8 cellular contexts compared by ENCODE assay signal in the genomic region with DNA sequence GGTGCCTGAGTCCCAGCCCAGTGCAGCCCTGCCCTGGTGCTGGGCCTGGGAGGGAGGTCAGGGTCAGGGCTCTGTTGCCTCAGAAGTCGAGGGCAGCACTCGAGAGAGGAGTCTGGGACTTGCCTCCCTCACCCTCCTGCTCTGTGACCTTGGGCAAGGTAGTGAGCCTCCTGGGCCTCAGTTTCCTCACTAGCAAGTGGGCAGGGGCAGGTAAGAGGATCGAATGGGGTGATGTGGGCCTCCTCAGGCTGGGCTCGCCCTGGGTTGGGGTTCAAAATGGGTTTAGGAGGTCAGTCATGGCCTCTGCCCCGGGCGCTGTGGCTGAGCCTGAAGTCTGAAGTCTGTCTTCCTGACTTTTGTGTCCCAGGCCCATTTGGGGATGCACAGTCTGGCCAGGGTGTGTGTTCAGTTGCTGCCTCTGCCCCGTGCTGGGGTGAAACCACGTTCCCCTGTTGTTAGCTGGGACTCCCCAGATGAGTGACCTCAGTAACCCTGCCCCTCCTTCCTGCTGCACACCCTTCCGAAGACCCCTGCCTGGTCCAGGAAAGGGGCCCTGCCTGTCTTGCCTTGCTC. TPM values are rescaled to one million over a fixed set of nuclear protein-coding genes. Genes with fewer than 3 reads are reported as not detected.
DNase-seq lines count a peak whose midpoint lies in the region; ATAC-seq and TF ChIP-seq lines count a peak whose summit lies in the region.

No MANE protein-coding gene starts in this region.

- H3K4me1 Mint-ChIP-seq in endodermal cell: peaks cover 43% of the 10 kb centered on the region

- peaks cover 5% of the 10 kb centered on the region for H3K27me3 Mint-ChIP-seq in endodermal cell (ENCODE audit: insufficient read depth)

- H3K9me3 ChIP-seq in NT2/D1 (ENCODE audit: insufficient read depth, low read length) (no peaks in the 10 kb centered on the region), endodermal cell (ENCODE audit: control insufficient read depth, low read length) (no peaks in the 10 kb centered on the region), neural cell (ENCODE audit: low read length) (no peaks in the 10 kb centered on the region)

- CTCF ChIA-PET in BJ (lab: Yijun Ruan, JAX): interaction anchor here (0.6 kb wide), 1 partner anchor 11 kb away, joined by 3 read pairs; no protein-coding TSS in a partner anchor

- no peaks in the 10 kb centered on the region for H3K9me3 Mint-ChIP-seq in endodermal cell

- peaks cover 7% of the 10 kb centered on the region for H3K79me2 ChIP-seq in neural cell (replicated peaks; ENCODE audit: insufficient read depth, low read length)

- no peaks in the 10 kb centered on the region; the same call in 1 of the 2 replicates for H3K36me3 ChIP-seq in BJ (ENCODE audit: control insufficient read depth, insufficient read depth, low read length)
- no peaks in the 10 kb centered on the region for H3K36me3 ChIP-seq in NT2/D1 (ENCODE audit: insufficient read depth, insufficient read length, low read length)
- no peaks in the 10 kb centered on the region for H3K36me3 ChIP-seq in endodermal cell (ENCODE audit: control insufficient read depth, insufficient read depth, low read length)
- H3K36me3 ChIP-seq in neural cell (ENCODE audit: insufficient read depth, low read length): no peaks in the 10 kb centered on the region

- no peak for DNase-seq in BJ (ENCODE audit: low read depth)
- no peak for DNase-seq in NT2/D1 (ENCODE audit: low read depth, low spot score)
- DNase-seq in endodermal cell: peak; percentile 52
- DNase-seq in activated CD4-positive, alpha-beta T cell treated with anti-CD3 and anti-CD28 coated beads, Interleukin-2, amount 50 U/mL, for 1 hour: no peak
- no peak for DNase-seq in NCI-H524 (lab: John Stamatoyannopoulos, UW)

- peak overlapping the region; percentile 75 for H3K4me2 ChIP-seq in neural cell (ENCODE audit: low read length)

- peak overlapping the region; percentile 76 for H3K4me3 Mint-ChIP-seq in endodermal cell

- H3K9me2 ChIP-seq in neural cell (ENCODE audit: insufficient read depth, low read length): no peaks in the 10 kb centered on the region

- TF ChIP-seq EP300 in neural cell (conservative IDR thresholded peaks at IDR 0.05; ENCODE audit: poor library complexity, severe bottlenecking): no peak

- H3K36me3 Mint-ChIP-seq in endodermal cell (ENCODE audit: low read depth): no peaks in the 10 kb centered on the region

- no peaks in the 10 kb centered on the region for H4K20me1 ChIP-seq in neural cell (ENCODE audit: insufficient read depth)

- no peak overlapping the region for H2AFZ ChIP-seq in neural cell (ENCODE audit: low read depth, low read length)

- H3K27ac ChIP-seq in endodermal cell (ENCODE audit: low read depth, low read length) (no peak overlapping the region), neural cell (ENCODE audit: low read length) (no peak overlapping the region)

- WGBS in endodermal cell (ENCODE audit: insufficient coverage in 1 of 2, insufficient read length in 1 of 2), 2 experiments: 80 to 89% methylated on average over 7 to 9 of the region's 9 CpGs

- H3F3A ChIP-seq in neural cell (ENCODE audit: insufficient read depth, low read length, poor library complexity, severe bottlenecking): no peaks in the 10 kb centered on the region

- no peak for TF ChIP-seq CTCF in BJ (IDR thresholded peaks at IDR 0.05; ENCODE audit: insufficient read depth, low read depth, low read length)
- no peak for TF ChIP-seq CTCF in endodermal cell (conservative IDR thresholded peaks at IDR 0.05)
- TF ChIP-seq CTCF in neural cell (IDR thresholded peaks at IDR 0.05; ENCODE audit: poor library complexity, severe bottlenecking): no peak

- peak overlapping the region; percentile 78 for H3K4me3 ChIP-seq in BJ (ENCODE audit: low read depth, low read length)
- peak overlapping the region; percentile 59 for H3K4me3 ChIP-seq in NT2/D1 (ENCODE audit: insufficient read length, low read depth)
- peak overlapping the region; percentile 78 for H3K4me3 ChIP-seq in endodermal cell (ENCODE audit: low read length)
- H3K4me3 ChIP-seq in neural cell (ENCODE audit: low read length): peak overlapping the region; percentile 95

- ATAC-seq in GM19023 (IDR thresholded peaks at IDR 0.05; ENCODE audit: unreplicated experiment) (no peak), GM21619 (IDR thresholded peaks at IDR 0.05; ENCODE audit: unreplicated experiment) (no peak)

- peak overlapping the region; percentile 50 for H3K9ac ChIP-seq in NT2/D1 (ENCODE audit: insufficient read length, low read depth)
- peak overlapping the region; percentile 62 for H3K9ac ChIP-seq in endodermal cell (ENCODE audit: extremely low read depth, low read length, poor library complexity, severe bottlenecking)
- H3K9ac ChIP-seq in neural cell (ENCODE audit: low read length): peak overlapping the region; percentile 79

- H3K4me1 ChIP-seq in NT2/D1 (ENCODE audit: insufficient read depth, insufficient read length): peaks cover 29% of the 10 kb centered on the region
- H3K4me1 ChIP-seq in endodermal cell (ENCODE audit: control insufficient read depth, insufficient read depth, low read length): peaks cover 8% of the 10 kb centered on the region

- H3K27me3 ChIP-seq in BJ (ENCODE audit: control insufficient read depth, insufficient read depth, low read length) (no peaks in the 10 kb centered on the region), NT2/D1 (ENCODE audit: insufficient read depth, insufficient read length) (peaks cover 5% of the 10 kb centered on the region), endodermal cell (ENCODE audit: control insufficient read depth, insufficient read depth, low read length, poor library complexity, severe bottlenecking) (no peaks in the 10 kb centered on the region), neural cell (ENCODE audit: insufficient read depth, low read depth, low read length) (peaks cover 16% of the 10 kb centered on the region)

- TF ChIP-seq RAD21 in neural cell (conservative IDR thresholded peaks at IDR 0.05): no peak

- POLR2A ChIA-PET in BJ (lab: Charles Lee): no interaction called here

- H3K27ac Mint-ChIP-seq in endodermal cell: no peak overlapping the region

TF ChIP-seq in neural cell, 6 proteins besides CTCF, POLR2A, EP300 and RAD21:
- no peak for TF ChIP-seq SMC3 (conservative IDR thresholded peaks at IDR 0.05; ENCODE audit: poor library complexity)
- TF ChIP-seq, protein P1, sequence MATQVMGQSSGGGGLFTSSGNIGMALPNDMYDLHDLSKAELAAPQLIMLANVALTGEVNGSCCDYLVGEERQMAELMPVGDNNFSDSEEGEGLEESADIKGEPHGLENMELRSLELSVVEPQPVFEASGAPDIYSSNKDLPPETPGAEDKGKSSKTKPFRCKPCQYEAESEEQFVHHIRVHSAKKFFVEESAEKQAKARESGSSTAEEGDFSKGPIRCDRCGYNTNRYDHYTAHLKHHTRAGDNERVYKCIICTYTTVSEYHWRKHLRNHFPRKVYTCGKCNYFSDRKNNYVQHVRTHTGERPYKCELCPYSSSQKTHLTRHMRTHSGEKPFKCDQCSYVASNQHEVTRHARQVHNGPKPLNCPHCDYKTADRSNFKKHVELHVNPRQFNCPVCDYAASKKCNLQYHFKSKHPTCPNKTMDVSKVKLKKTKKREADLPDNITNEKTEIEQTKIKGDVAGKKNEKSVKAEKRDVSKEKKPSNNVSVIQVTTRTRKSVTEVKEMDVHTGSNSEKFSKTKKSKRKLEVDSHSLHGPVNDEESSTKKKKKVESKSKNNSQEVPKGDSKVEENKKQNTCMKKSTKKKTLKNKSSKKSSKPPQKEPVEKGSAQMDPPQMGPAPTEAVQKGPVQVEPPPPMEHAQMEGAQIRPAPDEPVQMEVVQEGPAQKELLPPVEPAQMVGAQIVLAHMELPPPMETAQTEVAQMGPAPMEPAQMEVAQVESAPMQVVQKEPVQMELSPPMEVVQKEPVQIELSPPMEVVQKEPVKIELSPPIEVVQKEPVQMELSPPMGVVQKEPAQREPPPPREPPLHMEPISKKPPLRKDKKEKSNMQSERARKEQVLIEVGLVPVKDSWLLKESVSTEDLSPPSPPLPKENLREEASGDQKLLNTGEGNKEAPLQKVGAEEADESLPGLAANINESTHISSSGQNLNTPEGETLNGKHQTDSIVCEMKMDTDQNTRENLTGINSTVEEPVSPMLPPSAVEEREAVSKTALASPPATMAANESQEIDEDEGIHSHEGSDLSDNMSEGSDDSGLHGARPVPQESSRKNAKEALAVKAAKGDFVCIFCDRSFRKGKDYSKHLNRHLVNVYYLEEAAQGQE (IDR thresholded peaks at IDR 0.05; ENCODE audit: borderline replicate concordance): no peak
- no peak for TF ChIP-seq MXI1 (conservative IDR thresholded peaks at IDR 0.05; ENCODE audit: poor library complexity, severe bottlenecking)
- no peak for TF ChIP-seq POLR2AphosphoS5 (IDR thresholded peaks at IDR 0.05)
- no peak for TF ChIP-seq EZH2 (IDR thresholded peaks at IDR 0.05; ENCODE audit: borderline replicate concordance, insufficient read depth, low read length, poor library complexity, severe bottlenecking)
- TF ChIP-seq TAF1 (IDR thresholded peaks at IDR 0.05; ENCODE audit: low read depth): no peak
TF ChIP-seq in neural cell: peak in this region for 0.

RNA-seq across cellular contexts. Expression of a gene that starts 40.9 kb away (rescaled TPM):
- 0.65 and 1.0 TPM in 2 replicates for polyA plus RNA-seq in BJ (2011; rRNA removed)
- polyA minus RNA-seq in BJ (2011; rRNA and poly(A)+ RNA removed): 1.4 and 2.4 TPM in 2 replicates
- 10 to 100 TPM; 24.4 to 34.1 TPM for total RNA-seq in endodermal cell
- polyA plus RNA-seq in endodermal cell (2013, experiment 1 of 2): 27.1 TPM
- 27.1 TPM for polyA plus RNA-seq in endodermal cell (2013, experiment 2 of 2)
- polyA plus RNA-seq in neural cell: 0.04 and 0.14 TPM in 2 replicates
- polyA minus RNA-seq in neural cell: 0.46 and 0.49 TPM in 2 replicates

RNA-seq across cellular contexts. Expression of a gene that starts 41.8 kb away (rescaled TPM):
- polyA plus RNA-seq in BJ (2011; rRNA removed) (5.8 and 10.3 TPM in 2 replicates), neural cell (35.6 and 56.6 TPM in 2 replicates)
- 5.7 and 7.0 TPM in 2 replicates for polyA minus RNA-seq in BJ (2011; rRNA and poly(A)+ RNA removed)
- total RNA-seq in endodermal cell: 10 to 100 TPM; 38.0 to 43.3 TPM
- 32.1 TPM for polyA plus RNA-seq in endodermal cell (2013, experiment 1 of 2)
- polyA plus RNA-seq in endodermal cell (2013, experiment 2 of 2): 27.6 TPM
- 35.9 and 51.1 TPM in 2 replicates for polyA minus RNA-seq in neural cell
